Comparison of ENCODE assay signal across 26 cellular contexts in genomic region chr21:35338281-35338680, GRCh38.
"Had no signal": no experiment of that assay in that cellular context is flagged by ENCODE, and none has a peak within 500 bp of the region (broad histone marks: within the 10 kb centered on the region; RNA-seq: fewer than 3 reads in every experiment).

No MANE protein-coding gene starts in this region.

- H3K4me1 Mint-ChIP-seq: nephron progenitor cell, neural progenitor cell had no signal

- ATAC-seq: mucosa of descending colon; naive thymus-derived CD4-positive, alpha-beta T cell; right lobe of liver; stimulated activated memory B cell treated with anti-CD40 and anti-IgM and Interleukin-4, amounts not matched to agents 10 μg/mL and 1 μg/mL and 100 μg/mL, for 72 hours; stimulated activated naive CD8-positive, alpha-beta T cell treated with anti-CD3 and anti-CD28 coated beads, Interleukin-15, amount 100 ng/mL, for 72 hours had no signal

- H3K4me3 ChIP-seq: hepatocyte, left ventricle myocardium inferior, lung, mucosa of descending colon, neural progenitor cell, right atrium auricular region, right lobe of liver, smooth muscle cell, tibial nerve, uterus had no signal

- H3K9ac ChIP-seq: neural progenitor cell, parathyroid adenoma had no signal

- H3K27ac Mint-ChIP-seq: naive thymus-derived CD4-positive, alpha-beta T cell; nephron progenitor cell; neural progenitor cell; stimulated activated naive CD8-positive, alpha-beta T cell treated with anti-CD3 and anti-CD28 coated beads, Interleukin-15, amount 100 ng/mL, for 72 hours; type B pancreatic cell had no signal

- DNase-seq: islet precursor cell; left ventricle myocardium inferior; midbrain; mucosa of descending colon; naive thymus-derived CD4-positive, alpha-beta T cell; nephron progenitor cell; occipital lobe; right lobe of liver; stimulated activated CD4-positive, alpha-beta T cell treated with anti-CD3 and anti-CD28 coated beads, Interleukin-1b, Interleukin-23, amount 100 ng/mL, for 48 hours; stimulated activated CD4-positive, alpha-beta T cell treated with anti-CD3 and anti-CD28 coated beads, Interleukin-2, amount 100 ng/mL, for 48 hours; stimulated activated CD4-positive, alpha-beta T cell treated with anti-CD3 and anti-CD28 coated beads, Interleukin-4, amount 100 ng/mL, for 4 hours; stimulated activated CD8-positive, alpha-beta memory T cell treated with anti-CD3 and anti-CD28 coated beads, Interleukin-4, amount 100 ng/mL, for 48 hours; stimulated activated naive CD4-positive, alpha-beta T cell treated with Interleukin-2 at 50 U/mL for 16 hours; stimulated activated naive CD8-positive, alpha-beta T cell treated with anti-CD3 and anti-CD28 coated beads, Interleukin-15, amount 100 ng/mL, for 72 hours; substantia nigra; uterus had no signal

- H3K79me2 ChIP-seq: hepatocyte, parathyroid adenoma had no signal

- H3K4me3 Mint-ChIP-seq: naive thymus-derived CD4-positive, alpha-beta T cell; nephron progenitor cell; neural progenitor cell; stimulated activated memory B cell treated with anti-CD40 and anti-IgM and Interleukin-4, amounts not matched to agents 10 μg/mL and 1 μg/mL and 100 μg/mL, for 72 hours; stimulated activated naive CD8-positive, alpha-beta T cell treated with anti-CD3 and anti-CD28 coated beads, Interleukin-15, amount 100 ng/mL, for 72 hours; type B pancreatic cell had no signal

- H3K9me3 Mint-ChIP-seq: nephron progenitor cell, neural progenitor cell had no signal

- H3K4me1 ChIP-seq: left ventricle myocardium inferior, neural progenitor cell, parathyroid adenoma, right atrium auricular region, right lobe of liver, uterus had no signal

- H3K27me3 Mint-ChIP-seq: stimulated activated memory B cell treated with anti-CD40 and anti-IgM and Interleukin-4, amounts not matched to agents 10 μg/mL and 1 μg/mL and 100 μg/mL, for 72 hours; stimulated activated naive CD8-positive, alpha-beta T cell treated with anti-CD3 and anti-CD28 coated beads, Interleukin-15, amount 100 ng/mL, for 72 hours had no signal

- H3K27ac ChIP-seq: hepatocyte, left ventricle myocardium inferior, neural progenitor cell, neutrophil, parathyroid adenoma, right atrium auricular region, right lobe of liver, tibial nerve, uterus had no signal

- H3K36me3 ChIP-seq: left ventricle myocardium inferior, neural progenitor cell, neutrophil, right atrium auricular region, right lobe of liver, tibial nerve, uterus had no signal

- H3K4me2 ChIP-seq: hepatocyte, neural progenitor cell, smooth muscle cell had no signal

- H3K36me3 Mint-ChIP-seq: neural progenitor cell; stimulated activated memory B cell treated with anti-CD40 and anti-IgM and Interleukin-4, amounts not matched to agents 10 μg/mL and 1 μg/mL and 100 μg/mL, for 72 hours; type B pancreatic cell had no signal

- H3K27me3 ChIP-seq: hepatocyte, neural progenitor cell, right atrium auricular region, right lobe of liver, tibial nerve had no signal
